Comparison of ENCODE assay signal across 1 cellular context in the genomic region with DNA sequence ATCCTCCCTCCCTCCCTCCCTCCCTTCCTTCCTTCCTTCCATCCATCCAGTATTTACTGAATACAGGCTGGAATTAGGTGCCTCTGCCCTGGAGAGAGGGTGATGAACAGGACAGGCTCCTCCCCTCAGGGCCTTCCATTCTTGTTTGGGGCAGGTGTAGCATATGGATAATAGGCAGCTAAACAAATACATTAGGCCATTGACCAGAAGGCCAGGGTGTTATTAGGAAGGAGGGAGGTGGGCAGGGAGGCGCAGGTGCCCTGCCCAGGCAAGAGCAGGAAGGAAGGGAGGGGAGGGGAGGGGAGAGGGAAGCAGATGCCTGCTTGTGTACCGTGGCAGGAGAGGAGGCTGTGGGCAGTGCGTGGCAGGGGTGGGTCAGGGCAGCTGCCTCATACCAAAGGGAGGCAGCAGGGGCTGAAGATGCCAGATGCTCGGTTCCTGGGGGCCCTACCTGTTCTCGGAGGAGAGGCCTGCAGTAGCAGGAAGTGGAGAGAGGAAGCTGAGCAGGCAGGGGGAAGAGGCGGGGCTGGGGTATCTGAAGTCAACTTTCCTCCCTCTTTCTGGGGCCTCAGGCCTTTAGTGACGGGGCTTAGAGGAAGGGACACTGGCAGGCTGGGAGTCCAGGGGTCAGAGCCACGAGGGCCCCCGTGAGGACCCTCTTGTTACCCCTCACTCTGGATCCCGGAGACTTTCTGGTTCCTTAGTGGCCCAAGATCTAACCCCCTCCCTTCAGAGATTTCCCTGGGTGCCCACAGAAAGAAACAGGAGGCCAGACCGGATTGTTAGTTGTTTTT.
TF ChIP-seq lines count a peak whose summit lies in the region.

A gene with protein sequence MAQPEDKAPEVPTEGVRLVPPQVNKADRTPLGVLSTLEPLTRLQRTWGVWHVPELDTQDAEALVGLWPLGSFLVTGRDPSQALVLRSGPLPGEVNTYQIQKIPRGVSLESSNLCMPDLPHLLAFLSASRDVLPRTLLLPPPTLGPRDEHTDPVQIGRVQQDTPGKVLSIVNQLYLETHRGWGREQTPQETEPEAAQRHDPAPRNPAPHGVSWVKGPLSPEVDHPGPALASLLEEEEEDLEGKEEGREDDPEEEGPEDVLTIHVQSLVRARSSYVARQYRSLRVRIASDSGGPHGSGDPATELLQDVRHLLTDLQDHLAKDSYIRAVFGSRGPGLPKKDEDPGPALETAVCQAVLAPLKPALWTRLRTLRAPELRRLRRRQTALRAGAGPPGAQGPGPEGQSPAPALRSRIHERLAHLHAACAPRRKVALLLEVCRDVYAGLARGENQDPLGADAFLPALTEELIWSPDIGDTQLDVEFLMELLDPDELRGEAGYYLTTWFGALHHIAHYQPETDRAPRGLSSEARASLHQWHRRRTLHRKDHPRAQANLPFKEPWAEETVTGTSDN (minus strand): TSS at position 495 of the 794 bp plus-strand sequence. CDS start 1,533 bp downstream, outside the sequence.

TF ChIP-seq in GM12878, 131 proteins besides CTCF, POLR2A, EP300 and RAD21 (continued from another document and continues in another):
- TF ChIP-seq, protein P1, sequence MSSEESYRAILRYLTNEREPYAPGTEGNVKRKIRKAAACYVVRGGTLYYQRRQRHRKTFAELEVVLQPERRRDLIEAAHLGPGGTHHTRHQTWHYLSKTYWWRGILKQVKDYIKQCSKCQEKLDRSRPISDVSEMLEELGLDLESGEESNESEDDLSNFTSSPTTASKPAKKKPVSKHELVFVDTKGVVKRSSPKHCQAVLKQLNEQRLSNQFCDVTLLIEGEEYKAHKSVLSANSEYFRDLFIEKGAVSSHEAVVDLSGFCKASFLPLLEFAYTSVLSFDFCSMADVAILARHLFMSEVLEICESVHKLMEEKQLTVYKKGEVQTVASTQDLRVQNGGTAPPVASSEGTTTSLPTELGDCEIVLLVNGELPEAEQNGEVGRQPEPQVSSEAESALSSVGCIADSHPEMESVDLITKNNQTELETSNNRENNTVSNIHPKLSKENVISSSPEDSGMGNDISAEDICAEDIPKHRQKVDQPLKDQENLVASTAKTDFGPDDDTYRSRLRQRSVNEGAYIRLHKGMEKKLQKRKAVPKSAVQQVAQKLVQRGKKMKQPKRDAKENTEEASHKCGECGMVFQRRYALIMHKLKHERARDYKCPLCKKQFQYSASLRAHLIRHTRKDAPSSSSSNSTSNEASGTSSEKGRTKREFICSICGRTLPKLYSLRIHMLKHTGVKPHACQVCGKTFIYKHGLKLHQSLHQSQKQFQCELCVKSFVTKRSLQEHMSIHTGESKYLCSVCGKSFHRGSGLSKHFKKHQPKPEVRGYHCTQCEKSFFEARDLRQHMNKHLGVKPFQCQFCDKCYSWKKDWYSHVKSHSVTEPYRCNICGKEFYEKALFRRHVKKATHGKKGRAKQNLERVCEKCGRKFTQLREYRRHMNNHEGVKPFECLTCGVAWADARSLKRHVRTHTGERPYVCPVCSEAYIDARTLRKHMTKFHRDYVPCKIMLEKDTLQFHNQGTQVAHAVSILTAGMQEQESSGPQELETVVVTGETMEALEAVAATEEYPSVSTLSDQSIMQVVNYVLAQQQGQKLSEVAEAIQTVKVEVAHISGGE (CRISPR knock-in tag; IDR thresholded peaks at IDR 0.05): no peak
- TF ChIP-seq TARDBP (IDR thresholded peaks at IDR 0.05; ENCODE audit: borderline replicate concordance): no peak
- no peak for TF ChIP-seq RB1 (IDR thresholded peaks at IDR 0.05; ENCODE audit: borderline replicate concordance)
- TF ChIP-seq, protein P2, sequence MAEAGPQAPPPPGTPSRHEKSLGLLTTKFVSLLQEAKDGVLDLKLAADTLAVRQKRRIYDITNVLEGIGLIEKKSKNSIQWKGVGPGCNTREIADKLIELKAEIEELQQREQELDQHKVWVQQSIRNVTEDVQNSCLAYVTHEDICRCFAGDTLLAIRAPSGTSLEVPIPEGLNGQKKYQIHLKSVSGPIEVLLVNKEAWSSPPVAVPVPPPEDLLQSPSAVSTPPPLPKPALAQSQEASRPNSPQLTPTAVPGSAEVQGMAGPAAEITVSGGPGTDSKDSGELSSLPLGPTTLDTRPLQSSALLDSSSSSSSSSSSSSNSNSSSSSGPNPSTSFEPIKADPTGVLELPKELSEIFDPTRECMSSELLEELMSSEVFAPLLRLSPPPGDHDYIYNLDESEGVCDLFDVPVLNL (IDR thresholded peaks at IDR 0.05; ENCODE audit: low read depth, low read length): no peak
- TF ChIP-seq CREM (IDR thresholded peaks at IDR 0.05; ENCODE audit: low read depth): no peak
- TF ChIP-seq, protein P3, sequence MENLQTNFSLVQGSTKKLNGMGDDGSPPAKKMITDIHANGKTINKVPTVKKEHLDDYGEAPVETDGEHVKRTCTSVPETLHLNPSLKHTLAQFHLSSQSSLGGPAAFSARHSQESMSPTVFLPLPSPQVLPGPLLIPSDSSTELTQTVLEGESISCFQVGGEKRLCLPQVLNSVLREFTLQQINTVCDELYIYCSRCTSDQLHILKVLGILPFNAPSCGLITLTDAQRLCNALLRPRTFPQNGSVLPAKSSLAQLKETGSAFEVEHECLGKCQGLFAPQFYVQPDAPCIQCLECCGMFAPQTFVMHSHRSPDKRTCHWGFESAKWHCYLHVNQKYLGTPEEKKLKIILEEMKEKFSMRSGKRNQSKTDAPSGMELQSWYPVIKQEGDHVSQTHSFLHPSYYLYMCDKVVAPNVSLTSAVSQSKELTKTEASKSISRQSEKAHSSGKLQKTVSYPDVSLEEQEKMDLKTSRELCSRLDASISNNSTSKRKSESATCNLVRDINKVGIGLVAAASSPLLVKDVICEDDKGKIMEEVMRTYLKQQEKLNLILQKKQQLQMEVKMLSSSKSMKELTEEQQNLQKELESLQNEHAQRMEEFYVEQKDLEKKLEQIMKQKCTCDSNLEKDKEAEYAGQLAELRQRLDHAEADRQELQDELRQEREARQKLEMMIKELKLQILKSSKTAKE (IDR thresholded peaks at IDR 0.05; ENCODE audit: low read depth, poor library complexity, severe bottlenecking): no peak
- TF ChIP-seq, protein P4, sequence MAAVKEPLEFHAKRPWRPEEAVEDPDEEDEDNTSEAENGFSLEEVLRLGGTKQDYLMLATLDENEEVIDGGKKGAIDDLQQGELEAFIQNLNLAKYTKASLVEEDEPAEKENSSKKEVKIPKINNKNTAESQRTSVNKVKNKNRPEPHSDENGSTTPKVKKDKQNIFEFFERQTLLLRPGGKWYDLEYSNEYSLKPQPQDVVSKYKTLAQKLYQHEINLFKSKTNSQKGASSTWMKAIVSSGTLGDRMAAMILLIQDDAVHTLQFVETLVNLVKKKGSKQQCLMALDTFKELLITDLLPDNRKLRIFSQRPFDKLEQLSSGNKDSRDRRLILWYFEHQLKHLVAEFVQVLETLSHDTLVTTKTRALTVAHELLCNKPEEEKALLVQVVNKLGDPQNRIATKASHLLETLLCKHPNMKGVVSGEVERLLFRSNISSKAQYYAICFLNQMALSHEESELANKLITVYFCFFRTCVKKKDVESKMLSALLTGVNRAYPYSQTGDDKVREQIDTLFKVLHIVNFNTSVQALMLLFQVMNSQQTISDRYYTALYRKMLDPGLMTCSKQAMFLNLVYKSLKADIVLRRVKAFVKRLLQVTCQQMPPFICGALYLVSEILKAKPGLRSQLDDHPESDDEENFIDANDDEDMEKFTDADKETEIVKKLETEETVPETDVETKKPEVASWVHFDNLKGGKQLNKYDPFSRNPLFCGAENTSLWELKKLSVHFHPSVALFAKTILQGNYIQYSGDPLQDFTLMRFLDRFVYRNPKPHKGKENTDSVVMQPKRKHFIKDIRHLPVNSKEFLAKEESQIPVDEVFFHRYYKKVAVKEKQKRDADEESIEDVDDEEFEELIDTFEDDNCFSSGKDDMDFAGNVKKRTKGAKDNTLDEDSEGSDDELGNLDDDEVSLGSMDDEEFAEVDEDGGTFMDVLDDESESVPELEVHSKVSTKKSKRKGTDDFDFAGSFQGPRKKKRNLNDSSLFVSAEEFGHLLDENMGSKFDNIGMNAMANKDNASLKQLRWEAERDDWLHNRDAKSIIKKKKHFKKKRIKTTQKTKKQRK (IDR thresholded peaks at IDR 0.05; ENCODE audit: low read depth, low read length): no peak
- no peak for TF ChIP-seq EZH2 (IDR thresholded peaks at IDR 0.05; ENCODE audit: borderline replicate concordance, control insufficient read depth, low read depth, low read length)
- no peak for TF ChIP-seq MYC (IDR thresholded peaks at IDR 0.05; ENCODE audit: insufficient read depth, insufficient read length, insufficient replicate concordance, low read length, severe bottlenecking)
- TF ChIP-seq HCFC1 (IDR thresholded peaks at IDR 0.05; ENCODE audit: low read length): peak; percentile 36; the same call in 1 of the 2 replicates
- TF ChIP-seq BRCA1 (IDR thresholded peaks at IDR 0.05; ENCODE audit: low read depth, low read length): no peak
- TF ChIP-seq TAF1 (IDR thresholded peaks at IDR 0.05; ENCODE audit: borderline replicate concordance, low read depth, low read length): no peak
- TF ChIP-seq, protein P5, sequence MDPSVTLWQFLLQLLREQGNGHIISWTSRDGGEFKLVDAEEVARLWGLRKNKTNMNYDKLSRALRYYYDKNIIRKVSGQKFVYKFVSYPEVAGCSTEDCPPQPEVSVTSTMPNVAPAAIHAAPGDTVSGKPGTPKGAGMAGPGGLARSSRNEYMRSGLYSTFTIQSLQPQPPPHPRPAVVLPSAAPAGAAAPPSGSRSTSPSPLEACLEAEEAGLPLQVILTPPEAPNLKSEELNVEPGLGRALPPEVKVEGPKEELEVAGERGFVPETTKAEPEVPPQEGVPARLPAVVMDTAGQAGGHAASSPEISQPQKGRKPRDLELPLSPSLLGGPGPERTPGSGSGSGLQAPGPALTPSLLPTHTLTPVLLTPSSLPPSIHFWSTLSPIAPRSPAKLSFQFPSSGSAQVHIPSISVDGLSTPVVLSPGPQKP (IDR thresholded peaks at IDR 0.05; ENCODE audit: low read depth, low read length): no peak
- TF ChIP-seq BMI1 (IDR thresholded peaks at IDR 0.05; ENCODE audit: borderline replicate concordance): no peak
- no peak for TF ChIP-seq NFXL1 (IDR thresholded peaks at IDR 0.05; ENCODE audit: borderline replicate concordance)
- TF ChIP-seq SIN3A (IDR thresholded peaks at IDR 0.05; ENCODE audit: low read depth, low read length): no peak
- TF ChIP-seq, protein P6, sequence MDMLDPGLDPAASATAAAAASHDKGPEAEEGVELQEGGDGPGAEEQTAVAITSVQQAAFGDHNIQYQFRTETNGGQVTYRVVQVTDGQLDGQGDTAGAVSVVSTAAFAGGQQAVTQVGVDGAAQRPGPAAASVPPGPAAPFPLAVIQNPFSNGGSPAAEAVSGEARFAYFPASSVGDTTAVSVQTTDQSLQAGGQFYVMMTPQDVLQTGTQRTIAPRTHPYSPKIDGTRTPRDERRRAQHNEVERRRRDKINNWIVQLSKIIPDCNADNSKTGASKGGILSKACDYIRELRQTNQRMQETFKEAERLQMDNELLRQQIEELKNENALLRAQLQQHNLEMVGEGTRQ (IDR thresholded peaks at IDR 0.05; ENCODE audit: borderline replicate concordance, low read depth, low read length): no peak
- no peak for TF ChIP-seq ZSCAN29 (IDR thresholded peaks at IDR 0.05)
- TF ChIP-seq, protein P7, sequence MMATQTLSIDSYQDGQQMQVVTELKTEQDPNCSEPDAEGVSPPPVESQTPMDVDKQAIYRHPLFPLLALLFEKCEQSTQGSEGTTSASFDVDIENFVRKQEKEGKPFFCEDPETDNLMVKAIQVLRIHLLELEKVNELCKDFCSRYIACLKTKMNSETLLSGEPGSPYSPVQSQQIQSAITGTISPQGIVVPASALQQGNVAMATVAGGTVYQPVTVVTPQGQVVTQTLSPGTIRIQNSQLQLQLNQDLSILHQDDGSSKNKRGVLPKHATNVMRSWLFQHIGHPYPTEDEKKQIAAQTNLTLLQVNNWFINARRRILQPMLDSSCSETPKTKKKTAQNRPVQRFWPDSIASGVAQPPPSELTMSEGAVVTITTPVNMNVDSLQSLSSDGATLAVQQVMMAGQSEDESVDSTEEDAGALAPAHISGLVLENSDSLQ (IDR thresholded peaks at IDR 0.05): no peak
- TF ChIP-seq, protein P8, sequence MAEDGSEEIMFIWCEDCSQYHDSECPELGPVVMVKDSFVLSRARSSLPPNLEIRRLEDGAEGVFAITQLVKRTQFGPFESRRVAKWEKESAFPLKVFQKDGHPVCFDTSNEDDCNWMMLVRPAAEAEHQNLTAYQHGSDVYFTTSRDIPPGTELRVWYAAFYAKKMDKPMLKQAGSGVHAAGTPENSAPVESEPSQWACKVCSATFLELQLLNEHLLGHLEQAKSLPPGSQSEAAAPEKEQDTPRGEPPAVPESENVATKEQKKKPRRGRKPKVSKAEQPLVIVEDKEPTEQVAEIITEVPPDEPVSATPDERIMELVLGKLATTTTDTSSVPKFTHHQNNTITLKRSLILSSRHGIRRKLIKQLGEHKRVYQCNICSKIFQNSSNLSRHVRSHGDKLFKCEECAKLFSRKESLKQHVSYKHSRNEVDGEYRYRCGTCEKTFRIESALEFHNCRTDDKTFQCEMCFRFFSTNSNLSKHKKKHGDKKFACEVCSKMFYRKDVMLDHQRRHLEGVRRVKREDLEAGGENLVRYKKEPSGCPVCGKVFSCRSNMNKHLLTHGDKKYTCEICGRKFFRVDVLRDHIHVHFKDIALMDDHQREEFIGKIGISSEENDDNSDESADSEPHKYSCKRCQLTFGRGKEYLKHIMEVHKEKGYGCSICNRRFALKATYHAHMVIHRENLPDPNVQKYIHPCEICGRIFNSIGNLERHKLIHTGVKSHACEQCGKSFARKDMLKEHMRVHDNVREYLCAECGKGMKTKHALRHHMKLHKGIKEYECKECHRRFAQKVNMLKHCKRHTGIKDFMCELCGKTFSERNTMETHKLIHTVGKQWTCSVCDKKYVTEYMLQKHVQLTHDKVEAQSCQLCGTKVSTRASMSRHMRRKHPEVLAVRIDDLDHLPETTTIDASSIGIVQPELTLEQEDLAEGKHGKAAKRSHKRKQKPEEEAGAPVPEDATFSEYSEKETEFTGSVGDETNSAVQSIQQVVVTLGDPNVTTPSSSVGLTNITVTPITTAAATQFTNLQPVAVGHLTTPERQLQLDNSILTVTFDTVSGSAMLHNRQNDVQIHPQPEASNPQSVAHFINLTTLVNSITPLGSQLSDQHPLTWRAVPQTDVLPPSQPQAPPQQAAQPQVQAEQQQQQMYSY (CRISPR knock-in tag; IDR thresholded peaks at IDR 0.05): no peak
- TF ChIP-seq TCF3 (IDR thresholded peaks at IDR 0.05; ENCODE audit: borderline replicate concordance, insufficient read depth, low read depth, low read length): no peak
- TF ChIP-seq RBBP5 (conservative IDR thresholded peaks at IDR 0.05): no peak
- TF ChIP-seq TCF12 (IDR thresholded peaks at IDR 0.05; ENCODE audit: low read depth, low read length): no peak
- TF ChIP-seq, protein P9, sequence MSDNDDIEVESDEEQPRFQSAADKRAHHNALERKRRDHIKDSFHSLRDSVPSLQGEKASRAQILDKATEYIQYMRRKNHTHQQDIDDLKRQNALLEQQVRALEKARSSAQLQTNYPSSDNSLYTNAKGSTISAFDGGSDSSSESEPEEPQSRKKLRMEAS (IDR thresholded peaks at IDR 0.05; ENCODE audit: low read depth, low read length): no peak
- TF ChIP-seq, protein P10, sequence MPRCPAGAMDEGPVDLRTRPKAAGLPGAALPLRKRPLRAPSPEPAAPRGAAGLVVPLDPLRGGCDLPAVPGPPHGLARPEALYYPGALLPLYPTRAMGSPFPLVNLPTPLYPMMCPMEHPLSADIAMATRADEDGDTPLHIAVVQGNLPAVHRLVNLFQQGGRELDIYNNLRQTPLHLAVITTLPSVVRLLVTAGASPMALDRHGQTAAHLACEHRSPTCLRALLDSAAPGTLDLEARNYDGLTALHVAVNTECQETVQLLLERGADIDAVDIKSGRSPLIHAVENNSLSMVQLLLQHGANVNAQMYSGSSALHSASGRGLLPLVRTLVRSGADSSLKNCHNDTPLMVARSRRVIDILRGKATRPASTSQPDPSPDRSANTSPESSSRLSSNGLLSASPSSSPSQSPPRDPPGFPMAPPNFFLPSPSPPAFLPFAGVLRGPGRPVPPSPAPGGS (IDR thresholded peaks at IDR 0.05; ENCODE audit: borderline replicate concordance, insufficient read depth, low read depth, low read length, poor library complexity, severe bottlenecking): no peak
- TF ChIP-seq CHD2 (IDR thresholded peaks at IDR 0.05; ENCODE audit: borderline replicate concordance, low read depth, low read length): no peak
